8 cellular contexts compared by ENCODE assay signal in the genomic region with DNA sequence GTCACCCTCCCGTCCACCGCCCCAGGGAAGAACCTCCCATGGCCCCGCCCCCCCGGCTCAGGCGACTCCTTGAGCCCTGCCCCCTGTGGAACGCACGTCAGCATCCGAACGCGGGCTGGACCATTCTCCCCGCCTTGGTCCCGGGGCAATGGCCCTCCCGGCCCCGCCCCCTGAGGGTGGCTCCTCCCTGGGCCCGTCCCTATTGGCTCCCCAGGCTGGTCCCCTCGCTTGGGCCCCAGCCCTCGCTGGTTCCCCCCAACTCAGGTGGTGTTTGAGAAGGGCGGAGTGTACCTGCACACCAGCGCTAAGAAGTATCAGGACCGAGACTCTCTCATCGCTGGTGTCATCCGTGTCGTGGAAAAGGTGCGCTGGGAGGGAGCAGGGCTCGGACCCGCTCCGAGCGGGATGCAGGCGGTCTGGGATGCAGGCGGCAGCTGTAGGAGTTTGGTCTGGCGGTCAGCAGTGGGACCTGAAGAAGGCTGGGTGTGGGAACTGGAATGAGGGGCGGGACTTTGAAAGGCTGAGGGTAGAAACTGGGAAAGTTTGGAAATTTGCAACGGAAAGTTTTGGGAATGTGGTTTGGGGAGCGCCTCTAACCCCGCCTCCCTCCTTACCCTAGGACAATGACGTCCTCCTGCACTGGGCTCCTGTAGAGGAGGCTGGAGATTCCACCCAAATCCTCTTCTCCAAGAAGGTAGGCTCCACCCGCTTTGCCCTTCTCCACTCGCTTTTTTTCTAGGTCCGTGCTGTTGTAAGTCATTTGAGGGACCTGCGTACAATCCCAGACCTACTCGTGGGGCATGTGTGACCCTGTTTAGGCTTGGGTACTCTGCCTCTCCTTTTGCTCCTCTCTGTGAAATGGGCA. TPM values are rescaled to one million over a fixed set of nuclear protein-coding genes. Genes with fewer than 3 reads are reported as not detected.
DNase-seq lines count a peak whose midpoint lies in the region; ATAC-seq and TF ChIP-seq lines count a peak whose summit lies in the region.

No MANE protein-coding gene starts in this region.

- no peaks in the 10 kb centered on the region for H3K9me3 ChIP-seq in liver (ENCODE audit: control insufficient read depth in 4 of 4, low read length in 3 of 4)

- H3K27ac ChIP-seq in C4-2B (peak overlapping the region; percentile 99), liver (ENCODE audit: low read depth in 1 of 2, low read length in 2 of 2) (peak overlapping the region; percentile 92 to 96)

- WGBS in liver, result 10% methylated on average over 41 of the region's 41 CpGs

- no peaks in the 10 kb centered on the region for H3K27me3 ChIP-seq in liver (ENCODE audit: control insufficient read depth in 4 of 4, insufficient read depth in 4 of 4, low read length in 3 of 4)

- TF ChIP-seq CTCF in C4-2B (conservative IDR thresholded peaks at IDR 0.05) (no peak), liver (IDR thresholded peaks at IDR 0.05; ENCODE audit: low read depth, low read length, missing input control) (no peak)

- H3K9ac ChIP-seq in liver (ENCODE audit: low read depth in 1 of 2, low read length in 2 of 2), result peak overlapping the region; percentile 68 to 87

- DNase-seq in NCI-H524 (lab: John Stamatoyannopoulos, UW) (peak; percentile 96), dermis blood vessel endothelial cell (peak; percentile 98)
- DNase-seq in activated CD4-positive, alpha-beta T cell treated with anti-CD3 and anti-CD28 coated beads for 48 hours, result peak; percentile 99
- peak; percentile 99 for DNase-seq in stimulated activated CD4-positive, alpha-beta T cell treated with anti-CD3 and anti-CD28 coated beads, Interleukin-4, amount 100 ng/mL, for 24 hours

- peaks cover 2 to 37% (median 23%) of the 10 kb centered on the region in 4 donors for H3K4me1 ChIP-seq in liver (ENCODE audit: control insufficient read depth in 4 of 4, insufficient read depth in 4 of 4, low read length in 3 of 4)

- H3K4me3 ChIP-seq in liver (ENCODE audit: low read depth in 1 of 3, low read length in 3 of 3), result peak overlapping the region; percentile 58 to 76 (median 65)

- ATAC-seq in GM19324 (IDR thresholded peaks at IDR 0.05; ENCODE audit: low FRiP score, unreplicated experiment) (peak; percentile 45), HG03442 (IDR thresholded peaks at IDR 0.05; ENCODE audit: unreplicated experiment) (peak; percentile 41)

- peaks cover 22 to 31% (median 30%) of the 10 kb centered on the region in 4 donors for H3K36me3 ChIP-seq in liver (ENCODE audit: control insufficient read depth in 4 of 4, insufficient read depth in 3 of 4, low read depth in 1 of 4, low read length in 3 of 4)

- no peak for TF ChIP-seq RAD21 in liver (IDR thresholded peaks at IDR 0.05)

TF ChIP-seq in liver, 16 proteins besides CTCF, POLR2A, EP300 and RAD21:
- TF ChIP-seq SP1 (IDR thresholded peaks at IDR 0.05) (peak; percentile 54), HNF4A (conservative IDR thresholded peaks at IDR 0.05) (peak in 1 of 2 donors; percentile 11), RXRA (IDR thresholded peaks at IDR 0.05) (peak; percentile 61 to 82), GABPA (IDR thresholded peaks at IDR 0.05 in 1 of 2, conservative IDR thresholded peaks at IDR 0.05 in 1 of 2) (no peak)
- TF ChIP-seq, protein P1, sequence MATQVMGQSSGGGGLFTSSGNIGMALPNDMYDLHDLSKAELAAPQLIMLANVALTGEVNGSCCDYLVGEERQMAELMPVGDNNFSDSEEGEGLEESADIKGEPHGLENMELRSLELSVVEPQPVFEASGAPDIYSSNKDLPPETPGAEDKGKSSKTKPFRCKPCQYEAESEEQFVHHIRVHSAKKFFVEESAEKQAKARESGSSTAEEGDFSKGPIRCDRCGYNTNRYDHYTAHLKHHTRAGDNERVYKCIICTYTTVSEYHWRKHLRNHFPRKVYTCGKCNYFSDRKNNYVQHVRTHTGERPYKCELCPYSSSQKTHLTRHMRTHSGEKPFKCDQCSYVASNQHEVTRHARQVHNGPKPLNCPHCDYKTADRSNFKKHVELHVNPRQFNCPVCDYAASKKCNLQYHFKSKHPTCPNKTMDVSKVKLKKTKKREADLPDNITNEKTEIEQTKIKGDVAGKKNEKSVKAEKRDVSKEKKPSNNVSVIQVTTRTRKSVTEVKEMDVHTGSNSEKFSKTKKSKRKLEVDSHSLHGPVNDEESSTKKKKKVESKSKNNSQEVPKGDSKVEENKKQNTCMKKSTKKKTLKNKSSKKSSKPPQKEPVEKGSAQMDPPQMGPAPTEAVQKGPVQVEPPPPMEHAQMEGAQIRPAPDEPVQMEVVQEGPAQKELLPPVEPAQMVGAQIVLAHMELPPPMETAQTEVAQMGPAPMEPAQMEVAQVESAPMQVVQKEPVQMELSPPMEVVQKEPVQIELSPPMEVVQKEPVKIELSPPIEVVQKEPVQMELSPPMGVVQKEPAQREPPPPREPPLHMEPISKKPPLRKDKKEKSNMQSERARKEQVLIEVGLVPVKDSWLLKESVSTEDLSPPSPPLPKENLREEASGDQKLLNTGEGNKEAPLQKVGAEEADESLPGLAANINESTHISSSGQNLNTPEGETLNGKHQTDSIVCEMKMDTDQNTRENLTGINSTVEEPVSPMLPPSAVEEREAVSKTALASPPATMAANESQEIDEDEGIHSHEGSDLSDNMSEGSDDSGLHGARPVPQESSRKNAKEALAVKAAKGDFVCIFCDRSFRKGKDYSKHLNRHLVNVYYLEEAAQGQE (IDR thresholded peaks at IDR 0.05), result peak; percentile 24

RNA-seq across cellular contexts. Expression of a gene that starts 0.6 kb away (rescaled TPM):
- 7.5 and 13.8 TPM in 2 replicates for total RNA-seq in dermis blood vessel endothelial cell
- total RNA-seq in liver, result 10 to 100 TPM; 11.3 to 14.9 TPM
- 10 to 100 TPM; 19.5 to 27.9 TPM for polyA plus RNA-seq in liver

RNA-seq across cellular contexts. Expression of a gene that starts 1.0 kb away (rescaled TPM):
- total RNA-seq in dermis blood vessel endothelial cell (9.9 and 13.0 TPM in 2 replicates), liver (10 to 100 TPM in 1 of 2 donors, 1 to 10 TPM in 1; 6.8 to 10.3 TPM)
- 10 to 100 TPM; 15.4 to 43.9 TPM for polyA plus RNA-seq in liver

RNA-seq across cellular contexts. Expression of a gene that starts 10.7 kb away (rescaled TPM):
- total RNA-seq in dermis blood vessel endothelial cell (44.3 and 60.4 TPM in 2 replicates), liver (10 to 100 TPM; 17.3 to 30.9 TPM)
- polyA plus RNA-seq in liver, result 10 to 100 TPM; 18.5 to 21.1 TPM

RNA-seq across cellular contexts. Expression of a gene that starts 18.6 kb away (rescaled TPM):
- 2.1 and 3.6 TPM in 2 replicates for total RNA-seq in dermis blood vessel endothelial cell
- total RNA-seq in liver, result under 1 TPM; 0.08 to 0.75 TPM
- under 1 TPM; 0.17 to 0.30 TPM for polyA plus RNA-seq in liver

RNA-seq across cellular contexts. Expression of a gene that starts 27.2 kb away (rescaled TPM):
- 57.2 and 72.9 TPM in 2 replicates for total RNA-seq in dermis blood vessel endothelial cell
- 10 to 100 TPM; 38.0 to 40.7 TPM for total RNA-seq in liver
- polyA plus RNA-seq in liver, result 10 to 100 TPM; 41.9 to 52.3 TPM

Comparison
In these comparisons a context has a peak if more than half of its experiments do, and no peak if none do; other contexts are left out.
1. Peak in every context shown above with its lines: DNase-seq, ATAC-seq, H3K4me3 ChIP-seq and H3K27ac ChIP-seq.